ENCODE assay signal across 20 cellular contexts in genomic region chr12:46486588-46486987, GRCh38.
DNase-seq lines count a peak whose midpoint lies in the region; ATAC-seq and TF ChIP-seq lines count a peak whose summit lies in the region.
"Had no signal": no experiment of that assay in that cellular context is flagged by ENCODE, and none has a peak within 500 bp of the region (broad histone marks: within the 10 kb centered on the region; RNA-seq: fewer than 3 reads in every experiment).

No MANE protein-coding gene starts in this region.

- DNase-seq in NB4 (ENCODE audit: low read depth) (peak; percentile 9), lower lobe of right lung (no peak), upper lobe of right lung (no peak), H7 (no peak), BE2C (no peak), T-helper 9 cell (no peak)
- DNase-seq: CD4-positive, alpha-beta T cell; DMS53; Kasumi-1; NCI-H2029; NCI-H446; NCI-H526; PC-9; SHP77; T-cell had no signal

- no peak overlapping the region for H3K27ac ChIP-seq in BLaER1
- H3K27ac ChIP-seq in lower lobe of right lung: no peak overlapping the region
- no peak overlapping the region for H3K27ac ChIP-seq in upper lobe of right lung
- H3K27ac ChIP-seq: PC-9, RWPE1 had no signal

- no peaks in the 10 kb centered on the region for H3K27me3 ChIP-seq in BLaER1
- no peaks in the 10 kb centered on the region for H3K27me3 ChIP-seq in lower lobe of right lung (ENCODE audit: low read depth)
- no peaks in the 10 kb centered on the region for H3K27me3 ChIP-seq in upper lobe of right lung
- H3K27me3 ChIP-seq in H7 (ENCODE audit: control insufficient read depth, insufficient read depth, low read length): no peaks in the 10 kb centered on the region
- H3K27me3 ChIP-seq in BE2C: no peaks in the 10 kb centered on the region

- no peaks in the 10 kb centered on the region for H4K20me1 ChIP-seq in BLaER1

- TF ChIP-seq CTCF in NB4 (IDR thresholded peaks at IDR 0.05; ENCODE audit: low read depth, low read length) (no peak), lower lobe of right lung (IDR thresholded peaks at IDR 0.05) (no peak), upper lobe of right lung (IDR thresholded peaks at IDR 0.05) (no peak), BE2C (IDR thresholded peaks at IDR 0.05; ENCODE audit: low read depth, low read length) (no peak)

- no peak for TF ChIP-seq POLR2A in NB4 (IDR thresholded peaks at IDR 0.05; ENCODE audit: extremely low read depth, insufficient read length)

- H3K9ac ChIP-seq in BLaER1: no peak overlapping the region

- no peaks in the 10 kb centered on the region for H3K36me3 ChIP-seq in BLaER1
- H3K36me3 ChIP-seq in lower lobe of right lung: no peaks in the 10 kb centered on the region
- no peaks in the 10 kb centered on the region for H3K36me3 ChIP-seq in upper lobe of right lung
- no peaks in the 10 kb centered on the region for H3K36me3 ChIP-seq in H7 (replicated peaks; ENCODE audit: control insufficient read depth, insufficient read depth, low read length)
- no peaks in the 10 kb centered on the region for H3K36me3 ChIP-seq in BE2C

- H3K4me1 ChIP-seq in BLaER1 (peaks cover 24% of the 10 kb centered on the region), lower lobe of right lung (peaks cover 26% of the 10 kb centered on the region), upper lobe of right lung (peaks cover 5% of the 10 kb centered on the region), BE2C (no peaks in the 10 kb centered on the region)

- H3K4me2 ChIP-seq in BLaER1: peak overlapping the region; percentile 72; the same call in 1 of the 2 replicates
- H3K4me2 ChIP-seq: PC-9 had no signal

- H3K4me3 ChIP-seq in BLaER1: no peak overlapping the region
- H3K4me3 ChIP-seq in NB4 (ENCODE audit: low read depth, low read length): no peak overlapping the region
- H3K4me3 ChIP-seq in lower lobe of right lung: no peak overlapping the region
- H3K4me3 ChIP-seq in upper lobe of right lung: no peak overlapping the region
- no peak overlapping the region for H3K4me3 ChIP-seq in H7 (ENCODE audit: insufficient read depth, low read depth, low read length)
- H3K4me3 ChIP-seq in BE2C (ENCODE audit: low read depth, low read length): no peak overlapping the region
- H3K4me3 ChIP-seq: K562, PC-9 had no signal

- ATAC-seq in lower lobe of right lung (peak; percentile 42 to 50), upper lobe of right lung (peak; percentile 70)
- ATAC-seq: HCT116, HepG2, K562, T-cell had no signal

- intact Hi-C loops in lower lobe of right lung (cut with DNase I): no loop called here
- intact Hi-C loops in upper lobe of right lung (cut with DNase I): no loop called here

- H3K9me3 ChIP-seq in BLaER1: no peaks in the 10 kb centered on the region
- H3K9me3 ChIP-seq in lower lobe of right lung: no peaks in the 10 kb centered on the region
- H3K9me3 ChIP-seq in upper lobe of right lung: no peaks in the 10 kb centered on the region
- no peaks in the 10 kb centered on the region for H3K9me3 ChIP-seq in BE2C
